In the genomic region with DNA sequence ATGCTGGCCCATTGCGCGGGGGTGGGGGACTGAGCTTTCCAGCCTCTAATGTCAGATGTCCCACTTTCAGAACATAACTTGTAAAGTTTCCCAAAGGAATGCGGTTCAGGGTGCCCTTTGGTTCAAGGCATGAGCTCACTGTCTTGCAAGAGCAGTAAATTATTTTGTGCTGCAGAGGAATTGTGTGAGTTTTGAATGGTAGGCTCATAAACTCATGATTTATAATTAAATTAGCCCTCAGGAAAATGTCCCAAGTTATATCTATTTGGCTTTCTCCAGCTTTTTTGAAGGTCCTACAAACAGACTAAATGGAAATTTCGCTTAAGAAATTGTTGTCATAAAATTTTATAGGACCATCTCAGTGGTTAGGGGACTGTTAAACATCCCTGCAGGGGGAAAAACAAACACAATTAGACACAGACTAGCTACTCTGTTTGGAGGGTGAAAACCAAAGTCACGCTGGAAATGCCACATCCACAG, we compare ENCODE assay signal across 32 cellular contexts.
DNase-seq lines count a peak whose midpoint lies in the region; ATAC-seq and TF ChIP-seq lines count a peak whose summit lies in the region.
"Had no signal": no experiment of that assay in that cellular context is flagged by ENCODE, and none has a peak within 500 bp of the region (broad histone marks: within the 10 kb centered on the region; RNA-seq: fewer than 3 reads in every experiment).

No MANE protein-coding gene starts in this region.

- H3K4me3 ChIP-seq in mammary epithelial cell (replicated peaks in 1 of 3; ENCODE audit: insufficient read depth in 1 of 3, low read depth in 2 of 3, low read length in 3 of 3), result no peak overlapping the region
- H3K4me3 ChIP-seq in SJCRH30, result no peak overlapping the region
- H3K4me3 ChIP-seq in coronary artery, result no peak overlapping the region
- H3K4me3 ChIP-seq: HAP-1, heart right ventricle, left lung, Peyer's patch, sigmoid colon, upper lobe of left lung had no signal

- DNase-seq in mammary epithelial cell (peak; percentile 69), MCF 10A (ENCODE audit: unreplicated experiment) (no peak), SJCRH30 (peak; percentile 47 to 66), left kidney (ENCODE audit: low read depth, low spot score) (peak; percentile 73), NCI-H1105 (lab: John Stamatoyannopoulos, UW) (no peak), coronary artery (ENCODE audit: low spot score) (no peak)
- no peak for DNase-seq in T-helper 2 cell treated with Interferon-gamma antibody and Interleukin-4, amounts not matched to agents 5 μg/mL and 100 μg/mL, for 36 hours (ENCODE audit: low spot score)
- DNase-seq: 8988T; activated CD4-positive, alpha-beta T cell treated with anti-CD3 and anti-CD28 coated beads for 1 hour; activated CD8-positive, alpha-beta T cell treated with anti-CD3 and anti-CD28 coated beads, Interleukin-2, amount 10 ng/mL, durations not matched to agents 7 days and 5 days; activated effector memory CD4-positive, alpha-beta T cell treated with Interleukin-2 at 50 U/mL for 16 hours; activated naive CD8-positive, alpha-beta T cell treated with anti-CD3 and anti-CD28 coated beads, Interleukin-2, amount 10 ng/mL, durations not matched to agents 7 days and 5 days; activated T-cell treated with anti-CD3 and anti-CD28 coated beads for 4 hours; BE2C; Calu3; central memory CD4-positive, alpha-beta T cell; DND-41; heart right ventricle; IMR-90; left lung; midbrain; naive thymus-derived CD8-positive, alpha-beta T cell; NCI-H1105 treated with DMSO at 0.1 percent for 48 hours; NCI-H2029 treated with DMSO at 0.1 percent for 48 hours; NCI-H446 treated with DMSO at 0.1 percent for 48 hours; NK-92 treated with Interleukin-12 subunit alpha and Interleukin-12 subunit beta, amount 100 ng/mL, for 24 hours; Peyer's patch; sigmoid colon; T-cell; upper lobe of left lung had no signal

- H3K36me3 ChIP-seq in mammary epithelial cell (ENCODE audit: insufficient read depth, low read length) (no peaks in the 10 kb centered on the region), SJCRH30 (no peaks in the 10 kb centered on the region)
- H3K36me3 ChIP-seq: BE2C, HAP-1, heart right ventricle, left lung, Peyer's patch, sigmoid colon, upper lobe of left lung had no signal

- H4K20me1 ChIP-seq in mammary epithelial cell (ENCODE audit: insufficient read depth, low read length), result no peaks in the 10 kb centered on the region

- no peak overlapping the region for H3K9ac ChIP-seq in mammary epithelial cell (ENCODE audit: insufficient read depth, low read length)

- no peaks in the 10 kb centered on the region for H3K9me3 ChIP-seq in mammary epithelial cell (replicated peaks; ENCODE audit: insufficient read depth, low read length)
- no peaks in the 10 kb centered on the region for H3K9me3 ChIP-seq in SJCRH30 (replicated peaks)
- H3K9me3 ChIP-seq: BE2C, HAP-1, heart right ventricle, left lung, Peyer's patch, sigmoid colon, upper lobe of left lung had no signal

- dilution Hi-C loops in mammary epithelial cell (cut with HindIII; ENCODE audit: low sequenced_read_pairs), result no loop called here

- TF ChIP-seq CTCF in mammary epithelial cell (conservative IDR thresholded peaks at IDR 0.05 in 1 of 2, IDR thresholded peaks at IDR 0.05 in 1 of 2; ENCODE audit: extremely low read depth in 1 of 2, insufficient read depth in 1 of 2, low read depth in 1 of 2, low read length in 2 of 2) (no peak), MCF 10A (IDR thresholded peaks at IDR 0.05; ENCODE audit: unreplicated experiment) (no peak), coronary artery (IDR thresholded peaks at IDR 0.05) (no peak)

- no peaks in the 10 kb centered on the region for H3K79me2 ChIP-seq in mammary epithelial cell (ENCODE audit: insufficient read depth, low read length)

- H3K4me1 Mint-ChIP-seq in MCF 10A (ENCODE audit: insufficient read depth, unreplicated experiment), result peaks cover 6% of the 10 kb centered on the region
- no peaks in the 10 kb centered on the region for H3K4me1 Mint-ChIP-seq in T-helper 2 cell treated with Interferon-gamma antibody and Interleukin-4, amounts not matched to agents 5 μg/mL and 100 μg/mL, for 36 hours (ENCODE audit: low read depth)
- H3K4me1 Mint-ChIP-seq: activated naive CD8-positive, alpha-beta T cell treated with anti-CD3 and anti-CD28 coated beads, Interleukin-2, amount 10 ng/mL, durations not matched to agents 7 days and 5 days; naive thymus-derived CD8-positive, alpha-beta T cell; T-cell had no signal

- H3K27ac ChIP-seq in mammary epithelial cell (ENCODE audit: insufficient read depth, low read depth, low read length) (no peak overlapping the region), SJCRH30 (peak overlapping the region; percentile 36; the same call in 1 of the 2 replicates), coronary artery (no peak overlapping the region)
- H3K27ac ChIP-seq: heart right ventricle, left lung, Peyer's patch, sigmoid colon, upper lobe of left lung had no signal

- no peak overlapping the region for H3K4me3 Mint-ChIP-seq in MCF 10A (ENCODE audit: unreplicated experiment)
- no peak overlapping the region for H3K4me3 Mint-ChIP-seq in T-helper 2 cell treated with Interferon-gamma antibody and Interleukin-4, amounts not matched to agents 5 μg/mL and 100 μg/mL, for 36 hours
- H3K4me3 Mint-ChIP-seq: activated CD8-positive, alpha-beta T cell treated with anti-CD3 and anti-CD28 coated beads, Interleukin-2, amount 10 ng/mL, durations not matched to agents 7 days and 5 days; activated naive CD8-positive, alpha-beta T cell treated with anti-CD3 and anti-CD28 coated beads, Interleukin-2, amount 10 ng/mL, durations not matched to agents 7 days and 5 days; naive thymus-derived CD8-positive, alpha-beta T cell; T-cell had no signal

- no peaks in the 10 kb centered on the region for H3K36me3 Mint-ChIP-seq in MCF 10A (ENCODE audit: insufficient read depth, unreplicated experiment)
- H3K36me3 Mint-ChIP-seq in T-helper 2 cell treated with Interferon-gamma antibody and Interleukin-4, amounts not matched to agents 5 μg/mL and 100 μg/mL, for 36 hours (ENCODE audit: low read depth), result no peaks in the 10 kb centered on the region
- H3K36me3 Mint-ChIP-seq: activated naive CD8-positive, alpha-beta T cell treated with anti-CD3 and anti-CD28 coated beads, Interleukin-2, amount 10 ng/mL, durations not matched to agents 7 days and 5 days; naive thymus-derived CD8-positive, alpha-beta T cell; T-cell had no signal

- BruUV-seq in mammary epithelial cell (replicated peaks; lab: Mats Ljungman, UMichigan) (no TSS peak), MCF 10A (replicated peaks; lab: Mats Ljungman, UMichigan) (no TSS peak)

- H3K27ac Mint-ChIP-seq in MCF 10A (ENCODE audit: low read depth, unreplicated experiment), result no peak overlapping the region
- H3K27ac Mint-ChIP-seq in T-helper 2 cell treated with Interferon-gamma antibody and Interleukin-4, amounts not matched to agents 5 μg/mL and 100 μg/mL, for 36 hours, result no peak overlapping the region
- H3K27ac Mint-ChIP-seq: activated CD8-positive, alpha-beta T cell treated with anti-CD3 and anti-CD28 coated beads, Interleukin-2, amount 10 ng/mL, durations not matched to agents 7 days and 5 days; activated naive CD8-positive, alpha-beta T cell treated with anti-CD3 and anti-CD28 coated beads, Interleukin-2, amount 10 ng/mL, durations not matched to agents 7 days and 5 days; T-cell had no signal

- CTCF ChIA-PET in mammary epithelial cell (lab: Charles Lee; ENCODE audit: low non-redundant PET) (no interaction called here), MCF 10A (lab: Yijun Ruan, JAX) (interaction anchor here (0.6 kb wide), 1 partner anchor 109 kb away, joined by 5 read pairs; no protein-coding TSS in a partner anchor)

- intact Hi-C loops in mammary epithelial cell (cut with micrococcal nuclease), result loop anchor here (5.0 kb wide), 1 partner anchor 115 kb away; no protein-coding TSS in a partner anchor
- intact Hi-C loops in MCF 10A (cut with micrococcal nuclease), result no loop called here

- no peak for ATAC-seq in GM21529 (IDR thresholded peaks at IDR 0.05; ENCODE audit: unreplicated experiment)
- ATAC-seq: activated CD8-positive, alpha-beta T cell treated with anti-CD3 and anti-CD28 coated beads, Interleukin-2, amount 10 ng/mL, durations not matched to agents 7 days and 5 days; heart right ventricle; left lung; naive thymus-derived CD8-positive, alpha-beta T cell; T-cell had no signal

- peak overlapping the region; percentile 96 for H2AFZ ChIP-seq in mammary epithelial cell (ENCODE audit: low read depth, low read length)

- H3K4me1 ChIP-seq in mammary epithelial cell (ENCODE audit: insufficient read depth, low read length), result peaks cover 25% of the 10 kb centered on the region
- H3K4me1 ChIP-seq in SJCRH30, result no peaks in the 10 kb centered on the region; the same call in 1 of the 2 replicates
- H3K4me1 ChIP-seq: BE2C, HAP-1, left lung, Peyer's patch, sigmoid colon, upper lobe of left lung had no signal

- in situ Hi-C loops in mammary epithelial cell (cut with MboI; ENCODE audit: low sequenced_read_pairs in 2 of 2), result no loop called here

- POLR2A ChIA-PET in MCF 10A (lab: Yijun Ruan, JAX), result interaction anchor here (0.6 kb wide), 1 partner anchor 1465 kb away, joined by 3 read pairs; no protein-coding TSS in a partner anchor

- no peaks in the 10 kb centered on the region for H3K9me3 Mint-ChIP-seq in MCF 10A (ENCODE audit: unreplicated experiment)
- H3K9me3 Mint-ChIP-seq in T-helper 2 cell treated with Interferon-gamma antibody and Interleukin-4, amounts not matched to agents 5 μg/mL and 100 μg/mL, for 36 hours, result no peaks in the 10 kb centered on the region
- H3K9me3 Mint-ChIP-seq: naive thymus-derived CD8-positive, alpha-beta T cell; T-cell had no signal

- peak overlapping the region; percentile 26 for H3K4me2 ChIP-seq in mammary epithelial cell (ENCODE audit: insufficient read depth, low read depth, low read length)

- H3K27me3 Mint-ChIP-seq in MCF 10A (ENCODE audit: insufficient read depth, unreplicated experiment), result no peaks in the 10 kb centered on the region
- no peaks in the 10 kb centered on the region for H3K27me3 Mint-ChIP-seq in T-helper 2 cell treated with Interferon-gamma antibody and Interleukin-4, amounts not matched to agents 5 μg/mL and 100 μg/mL, for 36 hours (ENCODE audit: low read depth)
- H3K27me3 Mint-ChIP-seq: activated naive CD8-positive, alpha-beta T cell treated with anti-CD3 and anti-CD28 coated beads, Interleukin-2, amount 10 ng/mL, durations not matched to agents 7 days and 5 days had no signal

- no peaks in the 10 kb centered on the region for H3K27me3 ChIP-seq in mammary epithelial cell (ENCODE audit: insufficient read depth, low read length)
- no peaks in the 10 kb centered on the region for H3K27me3 ChIP-seq in SJCRH30
- H3K27me3 ChIP-seq: BE2C, Peyer's patch, sigmoid colon, upper lobe of left lung had no signal

- 4% methylated on average over 5 of the region's 5 CpGs for WGBS in mammary epithelial cell (ENCODE audit: low coverage, missing lambda C conversion rate)

Comparison
In these comparisons a context has a peak if more than half of its experiments do, and no peak if none do; other contexts are left out.
1. DNase-seq: peak in mammary epithelial cell (single experiment), SJCRH30 (2 of 2) and left kidney (single experiment); none in MCF 10A (single experiment), NCI-H1105 (single experiment), coronary artery (single experiment) and T-helper 2 cell treated with Interferon-gamma antibody and Interleukin-4, amounts not matched to agents 5 μg/mL and 100 μg/mL, for 36 hours (single experiment).